ENCODE assay signal across 9 cellular contexts in the genomic region with DNA sequence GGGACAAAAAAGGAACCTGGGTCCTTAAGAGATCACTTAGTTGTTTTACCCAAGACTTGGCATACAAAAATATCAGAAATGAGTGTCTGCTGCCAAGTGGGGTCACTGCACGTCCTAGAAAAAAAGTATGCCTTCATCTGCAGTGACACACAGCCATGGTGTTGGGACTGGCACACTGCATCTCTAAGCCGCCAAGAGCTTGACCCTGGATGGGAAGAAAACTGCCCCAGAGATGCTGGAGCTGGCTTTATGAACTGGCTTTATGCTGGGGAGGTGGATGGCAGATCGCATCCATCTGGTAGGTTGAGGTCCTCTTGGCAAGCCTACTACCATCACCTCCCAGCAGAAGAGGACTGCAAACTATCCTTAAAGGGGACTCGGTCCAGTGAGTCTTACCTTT. TPM values are rescaled to one million over a fixed set of nuclear protein-coding genes. Genes with fewer than 3 reads are reported as not detected.
A peak's percentile ranks its signal among the peaks of the same experiment; 100 is the strongest.
DNase-seq lines count a peak whose midpoint lies in the region; ATAC-seq and TF ChIP-seq lines count a peak whose summit lies in the region.
"Had no signal": no experiment of that assay in that cellular context is flagged by ENCODE, and none has a peak within 500 bp of the region (broad histone marks: within the 10 kb centered on the region; RNA-seq: fewer than 3 reads in every experiment).

No MANE protein-coding gene starts in this region.

- no peaks in the 10 kb centered on the region for H3K9me3 Mint-ChIP-seq in activated CD4-positive, alpha-beta memory T cell treated with anti-CD3 and anti-CD28 coated beads for 36 hours
- H3K9me3 Mint-ChIP-seq: mesothelial cell of epicardium had no signal

- no peak for ATAC-seq in foreskin keratinocyte

- intact Hi-C loops in activated CD4-positive, alpha-beta memory T cell treated with anti-CD3 and anti-CD28 coated beads for 36 hours (cut with micrococcal nuclease): no loop called here
- intact Hi-C loops in OCI-LY7 (cut with micrococcal nuclease; ENCODE audit: unreplicated experiment): no loop called here

- H3K27ac Mint-ChIP-seq in activated CD4-positive, alpha-beta memory T cell treated with anti-CD3 and anti-CD28 coated beads for 36 hours: peak overlapping the region; percentile 82
- H3K27ac Mint-ChIP-seq: mesothelial cell of epicardium had no signal

- CTCF ChIA-PET in activated CD4-positive, alpha-beta memory T cell treated with anti-CD3 and anti-CD28 coated beads for 36 hours (lab: Charles Lee): interaction anchor here (1.2 to 4.1 kb wide), 4 partner anchors 11 to 40 kb away, joined by 3 to 21 read pairs (median 5); no protein-coding TSS in a partner anchor
- CTCF ChIA-PET in OCI-LY7 (lab: Charles Lee; ENCODE audit: unreplicated experiment): interaction anchor here (0.9 kb wide), 1 partner anchor 24 kb away, joined by 3 read pairs; no protein-coding TSS in a partner anchor

- H3K4me2 ChIP-seq in GM23248 (ENCODE audit: unreplicated experiment) (peak overlapping the region; percentile 72), OCI-LY7 (ENCODE audit: low read length) (no peak overlapping the region)

- no peaks in the 10 kb centered on the region for H4K20me1 ChIP-seq in GM23248 (ENCODE audit: insufficient read depth)
- H4K20me1 ChIP-seq in OCI-LY7 (ENCODE audit: insufficient read depth, low read length): no peaks in the 10 kb centered on the region

- H3K36me3 ChIP-seq in GM23248 (ENCODE audit: low read depth): no peaks in the 10 kb centered on the region
- no peaks in the 10 kb centered on the region for H3K36me3 ChIP-seq in OCI-LY7 (ENCODE audit: insufficient read depth, low read length)

- peak overlapping the region; percentile 77 for H3K9ac ChIP-seq in GM23248

- H3K27me3 Mint-ChIP-seq in activated CD4-positive, alpha-beta memory T cell treated with anti-CD3 and anti-CD28 coated beads for 36 hours: no peaks in the 10 kb centered on the region

- no peaks in the 10 kb centered on the region for H3K9me2 ChIP-seq in GM23248 (ENCODE audit: insufficient read depth)
- no peaks in the 10 kb centered on the region for H3K9me2 ChIP-seq in OCI-LY7 (ENCODE audit: insufficient read depth, low read length)

- H3K4me3 ChIP-seq in GM23248 (peak overlapping the region; percentile 51; the same call in 1 of the 2 replicates), skin epidermis (no peak overlapping the region), OCI-LY7 (ENCODE audit: low read depth, low read length, poor library complexity, severe bottlenecking) (no peak overlapping the region)

- no peak overlapping the region for H3K4me3 Mint-ChIP-seq in activated CD4-positive, alpha-beta memory T cell treated with anti-CD3 and anti-CD28 coated beads for 36 hours
- H3K4me3 Mint-ChIP-seq: mesothelial cell of epicardium had no signal

- DNase-seq in GM23248 (peak; percentile 38), foreskin keratinocyte (no peak), OCI-LY7 (ENCODE audit: low spot score) (no peak), NCI-H2196 treated with DMSO at 0.1 percent for 48 hours (lab: John Stamatoyannopoulos, UW; ENCODE audit: unreplicated experiment) (no peak), pons (ENCODE audit: low spot score) (no peak)
- DNase-seq in activated CD4-positive, alpha-beta memory T cell treated with anti-CD3 and anti-CD28 coated beads for 36 hours: no peak
- DNase-seq: NCI-H1436 treated with DMSO at 0.1 percent for 48 hours had no signal

- peaks cover 35% of the 10 kb centered on the region for H3K4me1 ChIP-seq in GM23248 (ENCODE audit: insufficient read depth)
- peaks cover 6% of the 10 kb centered on the region for H3K4me1 ChIP-seq in foreskin keratinocyte
- H3K4me1 ChIP-seq in OCI-LY7 (ENCODE audit: insufficient read depth, low read length, poor library complexity, severe bottlenecking): peaks cover 35% of the 10 kb centered on the region

- peaks cover 17% of the 10 kb centered on the region for H3F3A ChIP-seq in GM23248 (ENCODE audit: insufficient read depth)

- H3K27ac ChIP-seq in GM23248 (peak overlapping the region; percentile 86), foreskin keratinocyte (peak overlapping the region; percentile 37), skin epidermis (peak overlapping the region in 19 of 21 experiments; percentile 13 to 88 (median 70)), OCI-LY7 (ENCODE audit: low read depth, low read length, poor library complexity, severe bottlenecking) (no peak overlapping the region)

- H3K9me3 ChIP-seq in GM23248 (ENCODE audit: low read depth) (no peaks in the 10 kb centered on the region), OCI-LY7 (ENCODE audit: low read length) (no peaks in the 10 kb centered on the region)

- no peaks in the 10 kb centered on the region for H3K79me2 ChIP-seq in GM23248 (ENCODE audit: insufficient read depth)
- no peaks in the 10 kb centered on the region for H3K79me2 ChIP-seq in OCI-LY7 (ENCODE audit: insufficient read depth, low read depth, low read length)

- in situ Hi-C loops in GM23248 (cut with MboI): no loop called here

- peaks cover 82% of the 10 kb centered on the region for H3K4me1 Mint-ChIP-seq in activated CD4-positive, alpha-beta memory T cell treated with anti-CD3 and anti-CD28 coated beads for 36 hours (ENCODE audit: low read depth)

- 74 to 76% methylated on average over 4 of the region's 4 CpGs for WGBS in GM23248 (ENCODE audit: low coverage in 1 of 2, low lambda C conversion rate in 2 of 2, missing lambda C conversion rate in 2 of 2), 2 experiments

- POLR2A ChIA-PET in activated CD4-positive, alpha-beta memory T cell treated with anti-CD3 and anti-CD28 coated beads for 36 hours (lab: Charles Lee): interaction anchor here (0.9 to 4.8 kb wide), 6 partner anchors 12 to 42 kb away, joined by 3 to 37 read pairs (median 7); no protein-coding TSS in a partner anchor
- POLR2A ChIA-PET in OCI-LY7 (lab: Charles Lee): interaction anchor here (1.0 to 2.4 kb wide), 5 partner anchors 10 to 56 kb away, joined by 3 to 7 read pairs (median 4); no protein-coding TSS in a partner anchor

- no TSS peak for BruUV-seq in OCI-LY7 (replicated peaks; lab: Mats Ljungman, UMichigan)

- TF ChIP-seq CTCF in foreskin keratinocyte (conservative IDR thresholded peaks at IDR 0.05) (no peak), OCI-LY7 (conservative IDR thresholded peaks at IDR 0.05; ENCODE audit: low read length) (no peak; the same call in 1 of the 2 replicates)

- H3K36me3 Mint-ChIP-seq in activated CD4-positive, alpha-beta memory T cell treated with anti-CD3 and anti-CD28 coated beads for 36 hours: peaks cover 8% of the 10 kb centered on the region
- H3K36me3 Mint-ChIP-seq: mesothelial cell of epicardium had no signal

- H2AFZ ChIP-seq in GM23248: no peak overlapping the region
- H2AFZ ChIP-seq in OCI-LY7 (ENCODE audit: low read length): no peak overlapping the region

- H3K27me3 ChIP-seq in GM23248 (replicated peaks; ENCODE audit: insufficient read depth) (no peaks in the 10 kb centered on the region), foreskin keratinocyte (no peaks in the 10 kb centered on the region)

RNA-seq across cellular contexts. Expression of a gene that starts 51.6 kb away (rescaled TPM):
- 6.2 and 10.4 TPM in 2 replicates for total RNA-seq in GM23248 (2014; rRNA removed; shearing (Covaris generic))
- polyA plus RNA-seq in GM23248 (2016; fragmentation: Nextera tagmentation; extraction: Ambion mirVana) (21.7 and 22.2 TPM in 2 replicates), foreskin keratinocyte (18.0 and 22.7 TPM in 2 replicates)
- 100 to 1,000 TPM; 104 to 106 TPM for total RNA-seq in activated CD4-positive, alpha-beta memory T cell treated with anti-CD3 and anti-CD28 coated beads for 36 hours
- total RNA-seq in foreskin keratinocyte (24.0 and 31.5 TPM in 2 replicates), OCI-LY7 (2022) (24.8 and 32.3 TPM in 2 replicates)
- 25.9 and 39.4 TPM in 2 replicates for total RNA-seq in OCI-LY7 (2014; rRNA removed; shearing (Covaris generic))
